8 cellular contexts compared by ENCODE assay signal in the genomic region with DNA sequence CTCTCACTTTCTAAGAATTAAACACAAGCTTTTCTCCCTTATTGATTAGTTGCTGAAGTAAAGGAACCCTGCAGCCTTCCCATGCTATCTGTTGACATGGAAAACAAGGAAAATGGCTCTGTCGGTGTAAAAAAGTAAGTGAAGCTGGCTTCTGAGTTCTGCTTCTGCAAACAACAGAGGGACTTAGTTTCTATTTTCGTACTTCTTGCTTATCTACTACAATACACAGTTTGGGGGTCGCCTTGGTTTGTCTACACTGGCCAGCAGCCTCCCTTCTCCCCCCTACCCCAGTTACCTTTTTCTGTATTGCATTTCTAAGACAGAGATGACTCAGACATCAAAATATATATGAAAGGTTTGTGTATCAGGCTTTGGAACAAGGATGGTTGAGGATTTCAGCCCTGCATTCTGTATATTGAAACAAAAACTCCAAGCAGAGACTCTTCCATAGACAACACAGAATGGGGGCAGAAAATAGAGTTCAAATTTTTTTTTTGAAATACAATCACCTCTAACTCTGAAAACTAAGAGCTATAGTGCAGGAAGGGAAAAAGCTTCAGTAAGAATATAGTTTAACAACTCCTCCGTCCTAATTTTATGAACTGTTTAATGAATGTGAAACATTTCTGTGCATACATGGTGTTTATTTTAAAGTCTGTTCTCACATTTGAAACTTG. TPM values are rescaled to one million over a fixed set of nuclear protein-coding genes. Genes with fewer than 3 reads are reported as not detected.
DNase-seq lines count a peak whose midpoint lies in the region; ATAC-seq and TF ChIP-seq lines count a peak whose summit lies in the region.

No MANE protein-coding gene starts in this region.

- H3K9me3 Mint-ChIP-seq in dendritic cell treated with granulocyte-macrophage colony-stimulating factor and Interleukin-4, amounts not matched to agents 40 ng/mL and 50 ng/mL, for 4 days = peaks cover 12% of the 10 kb centered on the region
- no peaks in the 10 kb centered on the region for H3K9me3 Mint-ChIP-seq in osteocyte (ENCODE audit: unreplicated experiment)

- peak overlapping the region; percentile 83 for H3K27ac Mint-ChIP-seq in dendritic cell treated with granulocyte-macrophage colony-stimulating factor and Interleukin-4, amounts not matched to agents 40 ng/mL and 50 ng/mL, for 4 days
- H3K27ac Mint-ChIP-seq in osteocyte (ENCODE audit: unreplicated experiment) = peak overlapping the region; percentile 10

- no peak for ATAC-seq in GM21825 (IDR thresholded peaks at IDR 0.05; ENCODE audit: unreplicated experiment)
- ATAC-seq in HG03159 (IDR thresholded peaks at IDR 0.05; ENCODE audit: unreplicated experiment) = no peak

- peaks cover 10% of the 10 kb centered on the region for H3K36me3 Mint-ChIP-seq in dendritic cell treated with granulocyte-macrophage colony-stimulating factor and Interleukin-4, amounts not matched to agents 40 ng/mL and 50 ng/mL, for 4 days (ENCODE audit: low read depth)
- no peaks in the 10 kb centered on the region for H3K36me3 Mint-ChIP-seq in osteocyte (ENCODE audit: unreplicated experiment)

- H3K4me3 Mint-ChIP-seq in dendritic cell treated with granulocyte-macrophage colony-stimulating factor and Interleukin-4, amounts not matched to agents 40 ng/mL and 50 ng/mL, for 4 days = peak overlapping the region; percentile 72
- peak overlapping the region; percentile 62 for H3K4me3 Mint-ChIP-seq in osteocyte (ENCODE audit: unreplicated experiment)

- peaks cover 24% of the 10 kb centered on the region for H3K4me1 Mint-ChIP-seq in dendritic cell treated with granulocyte-macrophage colony-stimulating factor and Interleukin-4, amounts not matched to agents 40 ng/mL and 50 ng/mL, for 4 days (ENCODE audit: low read depth)
- H3K4me1 Mint-ChIP-seq in osteocyte (ENCODE audit: unreplicated experiment) = peaks cover 30% of the 10 kb centered on the region

- DNase-seq in NCI-H2227 (lab: John Stamatoyannopoulos, UW; ENCODE audit: unreplicated experiment) = peak; percentile 40
- no peak for DNase-seq in osteocyte (ENCODE audit: extremely low spot score, unreplicated experiment)
- no peak for DNase-seq in EL
- DNase-seq in epidermal melanocyte (ENCODE audit: insufficient read length, low spot score) = no peak

- TF ChIP-seq CTCF in GM12875 (IDR thresholded peaks at IDR 0.05; ENCODE audit: borderline replicate concordance, insufficient read depth, low read depth, low read length) = no peak
- TF ChIP-seq CTCF in osteocyte (IDR thresholded peaks at IDR 0.05) = no peak

- H3K27me3 Mint-ChIP-seq in dendritic cell treated with granulocyte-macrophage colony-stimulating factor and Interleukin-4, amounts not matched to agents 40 ng/mL and 50 ng/mL, for 4 days = no peaks in the 10 kb centered on the region
- H3K27me3 Mint-ChIP-seq in osteocyte (ENCODE audit: unreplicated experiment) = no peaks in the 10 kb centered on the region

- intact Hi-C loops in dendritic cell treated with granulocyte-macrophage colony-stimulating factor and Interleukin-4, amounts not matched to agents 40 ng/mL and 50 ng/mL, for 4 days (cut with micrococcal nuclease) = loop anchor here (5.0 kb wide), 3 partner anchors 129 to 204 kb away; partner anchors contain the start of genes GNG5 and SPATA1

- H3K4me3 ChIP-seq in GM12875 (ENCODE audit: low read depth, low read length) = peak overlapping the region; percentile 15

RNA-seq across cellular contexts. Expression of gene SAMD13, which starts 1.8 kb away (rescaled TPM):
- total RNA-seq in osteocyte = 0.81 and 0.99 TPM in 2 replicates
